Comparison of ENCODE assay signal across 1 cellular context in genomic region chr16:81550412-81550768, GRCh38.
TF ChIP-seq lines count a peak whose summit lies in the region.

No MANE protein-coding gene starts in this region.

TF ChIP-seq in HepG2, 621 proteins besides CTCF, POLR2A, EP300 and RAD21 (continued from another document):
- TF ChIP-seq ZBTB38 (CRISPR knock-in tag; IDR thresholded peaks at IDR 0.05), result no peak
- TF ChIP-seq MBNL3 (CRISPR knock-in tag; conservative IDR thresholded peaks at IDR 0.05), result no peak
- TF ChIP-seq DNMT1 (CRISPR knock-in tag; IDR thresholded peaks at IDR 0.05), result no peak
- no peak for TF ChIP-seq ZNF329 (CRISPR knock-in tag; IDR thresholded peaks at IDR 0.05; ENCODE audit: low read depth)
- no peak for TF ChIP-seq PAXIP1 (CRISPR knock-in tag; conservative IDR thresholded peaks at IDR 0.05)
- no peak for TF ChIP-seq NAIF1 (CRISPR knock-in tag; IDR thresholded peaks at IDR 0.05; ENCODE audit: borderline replicate concordance)
- TF ChIP-seq ZNF800 (CRISPR knock-in tag; IDR thresholded peaks at IDR 0.05), result no peak
- no peak for TF ChIP-seq PTBP1 (IDR thresholded peaks at IDR 0.05; ENCODE audit: low read depth, low read length, poor library complexity, severe bottlenecking)
- no peak for TF ChIP-seq HHEX (CRISPR knock-in tag; IDR thresholded peaks at IDR 0.05)
- TF ChIP-seq ZNF382 (CRISPR knock-in tag; IDR thresholded peaks at IDR 0.05; ENCODE audit: borderline replicate concordance), result no peak
- no peak for TF ChIP-seq SMAD3 (CRISPR knock-in tag; IDR thresholded peaks at IDR 0.05)
- no peak for TF ChIP-seq MED13 (CRISPR knock-in tag; IDR thresholded peaks at IDR 0.05)
- TF ChIP-seq TEAD2 (CRISPR knock-in tag; IDR thresholded peaks at IDR 0.05), result no peak
- TF ChIP-seq ZNF761 (CRISPR knock-in tag; conservative IDR thresholded peaks at IDR 0.05), result no peak
- TF ChIP-seq ZNF547 (CRISPR knock-in tag; IDR thresholded peaks at IDR 0.05), result 0 out of 2 replicates have a peak, but pooled peaks have one; percentile 5
- no peak for TF ChIP-seq ZNF407 (CRISPR knock-in tag; IDR thresholded peaks at IDR 0.05; ENCODE audit: not compliant biosample characterization)
- no peak for TF ChIP-seq PITX1 (CRISPR knock-in tag; IDR thresholded peaks at IDR 0.05)
- no peak for TF ChIP-seq RFX3 (CRISPR knock-in tag; IDR thresholded peaks at IDR 0.05)
- no peak for TF ChIP-seq ZBTB46 (CRISPR knock-in tag; IDR thresholded peaks at IDR 0.05; ENCODE audit: borderline replicate concordance)
- no peak for TF ChIP-seq ZNF550 (CRISPR knock-in tag; IDR thresholded peaks at IDR 0.05; ENCODE audit: borderline replicate concordance)
- TF ChIP-seq ZGPAT (CRISPR knock-in tag; IDR thresholded peaks at IDR 0.05), result no peak
- no peak for TF ChIP-seq SCMH1 (CRISPR knock-in tag; IDR thresholded peaks at IDR 0.05; ENCODE audit: borderline replicate concordance)
- TF ChIP-seq E2F2 (CRISPR knock-in tag; IDR thresholded peaks at IDR 0.05; ENCODE audit: borderline replicate concordance), result no peak
- no peak for TF ChIP-seq ZNF782 (CRISPR knock-in tag; IDR thresholded peaks at IDR 0.05; ENCODE audit: borderline replicate concordance)
